Comparison of ENCODE assay signal across 12 cellular contexts in genomic region chr19:5228932-5229777, GRCh38.
A peak's percentile ranks its signal among the peaks of the same experiment; 100 is the strongest.
DNase-seq lines count a peak whose midpoint lies in the region; ATAC-seq and TF ChIP-seq lines count a peak whose summit lies in the region.
"Had no signal": no experiment of that assay in that cellular context is flagged by ENCODE, and none has a peak within 500 bp of the region (broad histone marks: within the 10 kb centered on the region; RNA-seq: fewer than 3 reads in every experiment).

No MANE protein-coding gene starts in this region.

- no peaks in the 10 kb centered on the region for H3K36me3 ChIP-seq in left lung
- H3K36me3 ChIP-seq in vagina: peaks cover 0 to 11% of the 10 kb centered on the region in 2 donors

- no peaks in the 10 kb centered on the region for H3K4me1 Mint-ChIP-seq in activated naive CD8-positive, alpha-beta T cell treated with anti-CD3 and anti-CD28 coated beads for 36 hours
- no peaks in the 10 kb centered on the region for H3K4me1 Mint-ChIP-seq in activated CD4-positive, alpha-beta T cell treated with anti-CD3 and anti-CD28 coated beads for 36 hours

- no peak overlapping the region for H3K27ac Mint-ChIP-seq in activated naive CD8-positive, alpha-beta T cell treated with anti-CD3 and anti-CD28 coated beads for 36 hours
- no peak overlapping the region for H3K27ac Mint-ChIP-seq in activated CD4-positive, alpha-beta T cell treated with anti-CD3 and anti-CD28 coated beads for 36 hours
- H3K27ac Mint-ChIP-seq: CD4-positive, CD25-positive, alpha-beta regulatory T cell had no signal

- H3K27ac ChIP-seq in left lung: no peak overlapping the region
- no peak overlapping the region for H3K27ac ChIP-seq in vagina

- CTCF ChIA-PET in activated CD4-positive, alpha-beta T cell treated with anti-CD3 and anti-CD28 coated beads for 36 hours (lab: Charles Lee): interaction anchor here (1.0 kb wide), 1 partner anchor 112 kb away, joined by 3 read pairs; no protein-coding TSS in a partner anchor

- H3K4me1 ChIP-seq in left lung: peaks cover 0 to 5% of the 10 kb centered on the region in 2 donors
- H3K4me1 ChIP-seq in vagina: peaks cover 4% of the 10 kb centered on the region

- intact Hi-C loops in Right ventricle myocardium inferior (cut with DNase I): no loop called here
- intact Hi-C loops in cardiac septum (cut with DNase I): no loop called here
- intact Hi-C loops in left lung (cut with DNase I): no loop called here
- intact Hi-C loops in vagina (cut with DNase I): no loop called here
- intact Hi-C loops in activated CD4-positive, alpha-beta T cell treated with anti-CD3 and anti-CD28 coated beads for 36 hours (cut with DNase I, micrococcal nuclease): loop anchor here in 1 of 2 experiments (10.0 kb wide), 1 partner anchor 346 kb away; no protein-coding TSS in a partner anchor

- H3K9me3 Mint-ChIP-seq in activated naive CD8-positive, alpha-beta T cell treated with anti-CD3 and anti-CD28 coated beads for 36 hours: no peaks in the 10 kb centered on the region
- H3K9me3 Mint-ChIP-seq in activated CD4-positive, alpha-beta T cell treated with anti-CD3 and anti-CD28 coated beads for 36 hours (ENCODE audit: low read depth): no peaks in the 10 kb centered on the region
- H3K9me3 Mint-ChIP-seq: CD4-positive, CD25-positive, alpha-beta regulatory T cell had no signal

- H3K36me3 Mint-ChIP-seq in activated naive CD8-positive, alpha-beta T cell treated with anti-CD3 and anti-CD28 coated beads for 36 hours: no peaks in the 10 kb centered on the region
- no peaks in the 10 kb centered on the region for H3K36me3 Mint-ChIP-seq in activated CD4-positive, alpha-beta T cell treated with anti-CD3 and anti-CD28 coated beads for 36 hours (ENCODE audit: low read depth)
- H3K36me3 Mint-ChIP-seq: CD4-positive, CD25-positive, alpha-beta regulatory T cell had no signal

- H3K4me3 ChIP-seq in left lung (peak overlapping the region in 1 of 2 donors; percentile 17), vagina (peak overlapping the region; percentile 8 to 44)

- DNase-seq in Right ventricle myocardium inferior (ENCODE audit: missing footprints) (peak; percentile 66), cardiac septum (ENCODE audit: low spot score) (no peak), left lung (no peak), vagina (ENCODE audit: extremely low spot score in 2 of 2) (no peak), NCI-H524 (lab: John Stamatoyannopoulos, UW) (no peak), NCI-H1436 (lab: John Stamatoyannopoulos, UW) (no peak)
- DNase-seq in activated naive CD8-positive, alpha-beta T cell treated with anti-CD3 and anti-CD28 coated beads for 36 hours: peak; percentile 11
- DNase-seq in activated CD4-positive, alpha-beta T cell treated with anti-CD3 and anti-CD28 coated beads for 36 hours: no peak
- DNase-seq: CD4-positive, CD25-positive, alpha-beta regulatory T cell; NCI-H446 treated with DMSO at 0.1 percent for 48 hours; stimulated activated naive CD4-positive, alpha-beta T cell; SW 1271 had no signal

- H3K27me3 Mint-ChIP-seq in activated naive CD8-positive, alpha-beta T cell treated with anti-CD3 and anti-CD28 coated beads for 36 hours: peaks cover 20% of the 10 kb centered on the region
- H3K27me3 Mint-ChIP-seq in activated CD4-positive, alpha-beta T cell treated with anti-CD3 and anti-CD28 coated beads for 36 hours: peaks cover 18% of the 10 kb centered on the region

- POLR2A ChIA-PET in activated CD4-positive, alpha-beta T cell treated with anti-CD3 and anti-CD28 coated beads for 36 hours (lab: Charles Lee): no interaction called here

- no peaks in the 10 kb centered on the region for H3K9me3 ChIP-seq in left lung
- H3K9me3 ChIP-seq in vagina: no peaks in the 10 kb centered on the region

- peak; percentile 32 for ATAC-seq in Right ventricle myocardium inferior
- peak; percentile 83 for ATAC-seq in left lung
- ATAC-seq in activated CD4-positive, alpha-beta T cell treated with anti-CD3 and anti-CD28 coated beads for 36 hours: no peak

- H3K4me3 Mint-ChIP-seq in activated naive CD8-positive, alpha-beta T cell treated with anti-CD3 and anti-CD28 coated beads for 36 hours: peak overlapping the region; percentile 63
- no peak overlapping the region for H3K4me3 Mint-ChIP-seq in activated CD4-positive, alpha-beta T cell treated with anti-CD3 and anti-CD28 coated beads for 36 hours

- no peak for TF ChIP-seq POLR2A in vagina (IDR thresholded peaks at IDR 0.05)

- H3K27me3 ChIP-seq in left lung: peaks cover 0 to 26% of the 10 kb centered on the region in 2 donors
- no peaks in the 10 kb centered on the region for H3K27me3 ChIP-seq in vagina

- TF ChIP-seq CTCF in left lung (IDR thresholded peaks at IDR 0.05) (no peak), vagina (IDR thresholded peaks at IDR 0.05) (no peak)

Comparison
In these comparisons a context has a peak if more than half of its experiments do, and no peak if none do; other contexts are left out.
1. DNase-seq: peak in Right ventricle myocardium inferior (single experiment) and activated naive CD8-positive, alpha-beta T cell treated with anti-CD3 and anti-CD28 coated beads for 36 hours (single experiment); none in cardiac septum (single experiment), left lung (0 of 2), vagina (0 of 2), NCI-H524 (0 of 2), activated CD4-positive, alpha-beta T cell treated with anti-CD3 and anti-CD28 coated beads for 36 hours (single experiment) and NCI-H1436 (single experiment).